Comparison of ENCODE assay signal across 10 cellular contexts in genomic region chr1:149635290-149635899, GRCh38. TPM values are rescaled to one million over a fixed set of nuclear protein-coding genes. Genes with fewer than 3 reads are reported as not detected.
DNase-seq lines count a peak whose midpoint lies in the region; ATAC-seq and TF ChIP-seq lines count a peak whose summit lies in the region.
"Not testable (repeated sequence)": the region's sequence is repeated elsewhere in the genome, so short reads cannot be mapped to it uniquely, and the experiment has no call there.
"Had no signal": no experiment of that assay in that cellular context is flagged by ENCODE, and none has a peak within 500 bp of the region (broad histone marks: within the 10 kb centered on the region; RNA-seq: fewer than 3 reads in every experiment).

No MANE protein-coding gene starts in this region.

- not testable (repeated sequence) for H3K36me3 Mint-ChIP-seq in brain; progenitor cell of endocrine pancreas (ENCODE audit: insufficient read depth)

- not testable (repeated sequence) for H3K27me3 Mint-ChIP-seq in brain, progenitor cell of endocrine pancreas

- peaks cover 22% of the 10 kb centered on the region for H3K4me1 Mint-ChIP-seq in brain
- peaks cover 21% of the 10 kb centered on the region for H3K4me1 Mint-ChIP-seq in progenitor cell of endocrine pancreas (ENCODE audit: low read depth)

- H3K4me1 ChIP-seq in iPS-20b (ENCODE audit: insufficient read depth, low read length); thoracic aorta (ENCODE audit: control insufficient read depth in 1 of 2, low read depth in 2 of 2): not testable (repeated sequence)

- peak overlapping the region; percentile 35; the same call in 1 of the 2 replicates for H3K4me3 ChIP-seq in iPS-20b (ENCODE audit: low read length)
- H3K4me3 ChIP-seq in thoracic aorta, result peak overlapping the region; percentile 85

- ATAC-seq in thoracic aorta (ENCODE audit: insufficient number of reproducible peaks, low FRiP score, low read depth), result not testable (repeated sequence)

- not testable (repeated sequence) for H3K9me3 Mint-ChIP-seq in brain; progenitor cell of endocrine pancreas (ENCODE audit: low read depth)

- H3K9me3 ChIP-seq in KOPT-K1 (ENCODE audit: insufficient read depth, low read length, poor library complexity, severe bottlenecking); iPS-20b (ENCODE audit: insufficient read depth, low read depth, low read length); thoracic aorta: not testable (repeated sequence)

- H3K27ac ChIP-seq in KOPT-K1 (ENCODE audit: low read depth, low read length, poor library complexity, severe bottlenecking) (peak overlapping the region; percentile 42), thoracic aorta (peak overlapping the region; percentile 91 to 93)
- not testable (repeated sequence) for H3K27ac ChIP-seq in iPS-20b (ENCODE audit: low read length)

- H3K9ac ChIP-seq in iPS-20b (ENCODE audit: low read depth, low read length), result not testable (repeated sequence)

- H3K27me3 ChIP-seq in iPS-20b (ENCODE audit: insufficient read depth, low read length); thoracic aorta (replicated peaks; ENCODE audit: insufficient read depth): not testable (repeated sequence)

- DNase-seq in CD1c-positive myeloid dendritic cell (ENCODE audit: extremely low spot score) (peak; percentile 0), T-helper 9 cell (peak; percentile 21)
- peak; percentile 52 to 56 for DNase-seq in activated T-cell treated with anti-CD3 and anti-CD28 coated beads, Interleukin-2, amount 50 U/mL, for 48 hours
- DNase-seq in progenitor cell of endocrine pancreas (ENCODE audit: low spot score, unreplicated experiment); thoracic aorta (ENCODE audit: low spot score): not testable (repeated sequence)

- not testable (repeated sequence) for TF ChIP-seq CTCF in brain (conservative IDR thresholded peaks at IDR 0.05); progenitor cell of endocrine pancreas (IDR thresholded peaks at IDR 0.05; ENCODE audit: unreplicated experiment); thoracic aorta (IDR thresholded peaks at IDR 0.05)

- H3K27ac Mint-ChIP-seq in brain, result peak overlapping the region in 3 of 5 experiments; percentile 43 to 99 (median 99)
- H3K27ac Mint-ChIP-seq in progenitor cell of endocrine pancreas, result peak overlapping the region; percentile 100

- H3K36me3 ChIP-seq in KOPT-K1 (ENCODE audit: insufficient read depth, low read length); iPS-20b (ENCODE audit: insufficient read depth, low read depth, low read length); thoracic aorta: not testable (repeated sequence)

- H3K4me3 Mint-ChIP-seq in brain (peak overlapping the region; percentile 91 to 99 (median 98)), progenitor cell of endocrine pancreas (ENCODE audit: low read depth) (peak overlapping the region; percentile 92)

RNA-seq across cellular contexts. Expression of gene PPIAL4C, which starts 51.7 kb away (rescaled TPM):
- not detected for polyA plus RNA-seq in brain (ENCODE audit: insufficient read depth, low read depth, low replicate concordance)
- total RNA-seq in progenitor cell of endocrine pancreas (not detected in 2 replicates), thoracic aorta (not detected)
- total RNA-seq: frontal cortex, osteoblast had no signal
